Comparison of ENCODE assay signal across 9 cellular contexts in genomic region chr3:24237971-24238767, GRCh38.
DNase-seq lines count a peak whose midpoint lies in the region; TF ChIP-seq lines count a peak whose summit lies in the region.
"Had no signal": no experiment of that assay in that cellular context is flagged by ENCODE, and none has a peak within 500 bp of the region (broad histone marks: within the 10 kb centered on the region; RNA-seq: fewer than 3 reads in every experiment).

No MANE protein-coding gene starts in this region.

- no peak for TF ChIP-seq POLR2A in tibial nerve (IDR thresholded peaks at IDR 0.05)

- H3K4me3 ChIP-seq in GM12865 (ENCODE audit: low read depth, low read length) (no peak overlapping the region), HFF-Myc (replicated peaks; ENCODE audit: low read depth, low read length) (no peak overlapping the region), tibial nerve (no peak overlapping the region)
- H3K4me3 ChIP-seq: SK-N-MC had no signal

- DNase-seq in AG08395 (ENCODE audit: low spot score) (peak; percentile 88), GM12865 (ENCODE audit: low read depth) (peak; percentile 80), HFF-Myc (ENCODE audit: extremely low read depth, low read depth) (peak; percentile 92), M059J (ENCODE audit: low read depth) (peak; percentile 90), SKM-1 (lab: John Stamatoyannopoulos, UW; ENCODE audit: unreplicated experiment) (peak; percentile 32), medulla oblongata (ENCODE audit: extremely low spot score) (peak; percentile 89), tibial nerve (ENCODE audit: low spot score in 2 of 2) (peak in 1 of 2 donors; percentile 76)
- peak; percentile 9 for DNase-seq in effector CD4-positive, alpha-beta T cell

- peak; percentile 79 for TF ChIP-seq CTCF in GM12865 (IDR thresholded peaks at IDR 0.05; ENCODE audit: insufficient read depth, low read depth, low read length, missing control alignments)
- TF ChIP-seq CTCF in HFF-Myc (IDR thresholded peaks at IDR 0.05; ENCODE audit: low read depth, low read length, missing control alignments), result peak; percentile 74
- TF ChIP-seq CTCF in tibial nerve (IDR thresholded peaks at IDR 0.05), result peak; percentile 59 to 79 (median 67)

- peak overlapping the region in 2 of 4 donors; percentile 2 to 61 for H3K27ac ChIP-seq in tibial nerve
- H3K27ac ChIP-seq: SK-N-MC had no signal

- H3K9me3 ChIP-seq in tibial nerve, result no peaks in the 10 kb centered on the region

- H3K27me3 ChIP-seq in tibial nerve, result no peaks in the 10 kb centered on the region

- WGBS in tibial nerve, 2 donors, result 11 to 20% methylated on average over 4 of the region's 4 CpGs

- no peaks in the 10 kb centered on the region for H3K36me3 ChIP-seq in tibial nerve

- no peak for TF ChIP-seq EP300 in tibial nerve (IDR thresholded peaks at IDR 0.05)

- H3K4me1 ChIP-seq in tibial nerve, result peaks cover 0 to 35% (median 4%) of the 10 kb centered on the region in 4 donors
